12 cellular contexts compared by ENCODE assay signal in genomic region chr20:36238153-36238552, GRCh38. TPM values are rescaled to one million over a fixed set of nuclear protein-coding genes. Genes with fewer than 3 reads are reported as not detected.
DNase-seq lines count a peak whose midpoint lies in the region; ATAC-seq and TF ChIP-seq lines count a peak whose summit lies in the region.
"Had no signal": no experiment of that assay in that cellular context is flagged by ENCODE, and none has a peak within 500 bp of the region (broad histone marks: within the 10 kb centered on the region; RNA-seq: fewer than 3 reads in every experiment).

No MANE protein-coding gene starts in this region.

- peak overlapping the region; percentile 35; the same call in 1 of the 2 replicates for H3K4me2 ChIP-seq in KMS-11
- peak overlapping the region; percentile 4 for H3K4me2 ChIP-seq in parathyroid adenoma (ENCODE audit: low read length)

- no peak overlapping the region for H3K9ac ChIP-seq in KMS-11
- H3K9ac ChIP-seq in parathyroid adenoma: no peak overlapping the region

- H3K79me2 ChIP-seq in KMS-11 (ENCODE audit: insufficient read depth, low read depth) (peaks cover 68% of the 10 kb centered on the region), parathyroid adenoma (peaks cover 32% of the 10 kb centered on the region)

- CTCF ChIA-PET in activated CD4-positive, alpha-beta T cell treated with anti-CD3 and anti-CD28 coated beads, Interleukin-2, amount 10 ng/mL, durations not matched to agents 7 days and 5 days (lab: Charles Lee): interaction anchor here (1.3 kb wide), 1 partner anchor 35 kb away, joined by 4 read pairs; no protein-coding TSS in a partner anchor

- peaks cover 22% of the 10 kb centered on the region for H3K36me3 Mint-ChIP-seq in activated CD4-positive, alpha-beta T cell treated with anti-CD3 and anti-CD28 coated beads, Interleukin-2, amount 10 ng/mL, durations not matched to agents 7 days and 5 days (ENCODE audit: low read depth)
- H3K36me3 Mint-ChIP-seq in activated naive CD8-positive, alpha-beta T cell treated with anti-CD3 and anti-CD28 coated beads, Interleukin-2, amount 50 U/mL, for 24 hours (ENCODE audit: low read depth): peaks cover 26% of the 10 kb centered on the region

- H2AFZ ChIP-seq in KMS-11 (ENCODE audit: low read depth) (no peak overlapping the region), parathyroid adenoma (no peak overlapping the region)

- H3K4me3 ChIP-seq in KMS-11 (IDR thresholded peaks at IDR 0.05; ENCODE audit: insufficient read depth, low read depth, low read length) (no peak overlapping the region), parathyroid adenoma (ENCODE audit: low read depth, low read length) (no peak overlapping the region)

- no peaks in the 10 kb centered on the region for H3K9me3 ChIP-seq in parathyroid adenoma (ENCODE audit: control insufficient read depth, low read length)
- H3K9me3 ChIP-seq: breast epithelium had no signal

- H3K27me3 ChIP-seq in KMS-11 (ENCODE audit: insufficient read depth, low read depth) (no peaks in the 10 kb centered on the region), parathyroid adenoma (ENCODE audit: control insufficient read depth, insufficient read depth, low read length) (no peaks in the 10 kb centered on the region)
- H3K27me3 ChIP-seq: breast epithelium had no signal

- peaks cover 15% of the 10 kb centered on the region for H3K36me3 ChIP-seq in KMS-11 (ENCODE audit: insufficient read depth)
- no peaks in the 10 kb centered on the region for H3K36me3 ChIP-seq in parathyroid adenoma (ENCODE audit: control insufficient read depth, insufficient read depth, low read length)

- ATAC-seq in activated naive CD8-positive, alpha-beta T cell treated with anti-CD3 and anti-CD28 coated beads, Interleukin-2, amount 50 U/mL, for 24 hours: no peak
- no peak for ATAC-seq in left lobe of liver

- peaks cover 28% of the 10 kb centered on the region for H3K4me1 Mint-ChIP-seq in activated CD4-positive, alpha-beta T cell treated with anti-CD3 and anti-CD28 coated beads, Interleukin-2, amount 10 ng/mL, durations not matched to agents 7 days and 5 days
- H3K4me1 Mint-ChIP-seq in activated naive CD8-positive, alpha-beta T cell treated with anti-CD3 and anti-CD28 coated beads, Interleukin-2, amount 50 U/mL, for 24 hours: peaks cover 34% of the 10 kb centered on the region

- no peak overlapping the region for H3K27ac Mint-ChIP-seq in activated CD4-positive, alpha-beta T cell treated with anti-CD3 and anti-CD28 coated beads, Interleukin-2, amount 10 ng/mL, durations not matched to agents 7 days and 5 days
- no peak overlapping the region for H3K27ac Mint-ChIP-seq in activated naive CD8-positive, alpha-beta T cell treated with anti-CD3 and anti-CD28 coated beads, Interleukin-2, amount 50 U/mL, for 24 hours

- POLR2A ChIA-PET in activated CD4-positive, alpha-beta T cell treated with anti-CD3 and anti-CD28 coated beads, Interleukin-2, amount 10 ng/mL, durations not matched to agents 7 days and 5 days (lab: Charles Lee): no interaction called here

- H4K20me1 ChIP-seq in KMS-11 (ENCODE audit: insufficient read depth): 0 out of 2 replicates have a peak, but pooled peaks cover 6% of the 10 kb centered on the region

- no peak for TF ChIP-seq CTCF in KMS-11 (conservative IDR thresholded peaks at IDR 0.05; ENCODE audit: low read depth, low read length)
- no peak for TF ChIP-seq CTCF in parathyroid adenoma (IDR thresholded peaks at IDR 0.05)
- TF ChIP-seq CTCF in GM10266 (IDR thresholded peaks at IDR 0.05; ENCODE audit: control insufficient read depth, insufficient read depth, low read depth, missing control alignments): no peak

- H3K9me3 Mint-ChIP-seq in activated CD4-positive, alpha-beta T cell treated with anti-CD3 and anti-CD28 coated beads, Interleukin-2, amount 10 ng/mL, durations not matched to agents 7 days and 5 days: no peaks in the 10 kb centered on the region
- H3K9me3 Mint-ChIP-seq in activated naive CD8-positive, alpha-beta T cell treated with anti-CD3 and anti-CD28 coated beads, Interleukin-2, amount 50 U/mL, for 24 hours: no peaks in the 10 kb centered on the region

- H3K27ac ChIP-seq in KMS-11 (no peak overlapping the region), parathyroid adenoma (no peak overlapping the region)
- H3K27ac ChIP-seq: breast epithelium had no signal

- H3K4me1 ChIP-seq in KMS-11 (ENCODE audit: low read depth, poor library complexity, severe bottlenecking) (peaks cover 28% of the 10 kb centered on the region), parathyroid adenoma (peaks cover 7% of the 10 kb centered on the region)

- H3K4me3 Mint-ChIP-seq in activated CD4-positive, alpha-beta T cell treated with anti-CD3 and anti-CD28 coated beads, Interleukin-2, amount 10 ng/mL, durations not matched to agents 7 days and 5 days: peak overlapping the region; percentile 52
- peak overlapping the region; percentile 51 for H3K4me3 Mint-ChIP-seq in activated naive CD8-positive, alpha-beta T cell treated with anti-CD3 and anti-CD28 coated beads, Interleukin-2, amount 50 U/mL, for 24 hours

- DNase-seq in activated CD4-positive, alpha-beta T cell treated with anti-CD3 and anti-CD28 coated beads, Interleukin-2, amount 10 ng/mL, durations not matched to agents 7 days and 5 days: no peak
- no peak for DNase-seq in activated CD4-positive, alpha-beta T cell treated with anti-CD3 and anti-CD28 coated beads, Interleukin-2, amount 50 U/mL, for 1 hour
- no peak for DNase-seq in activated naive CD8-positive, alpha-beta T cell treated with anti-CD3 and anti-CD28 coated beads, Interleukin-2, amount 50 U/mL, for 24 hours
- DNase-seq in GM10266 (ENCODE audit: extremely low spot score) (no peak), islet precursor cell (no peak), left lobe of liver (ENCODE audit: low spot score) (no peak)
- DNase-seq: ACHN; NCI-H1417; stimulated activated naive CD4-positive, alpha-beta T cell had no signal

- H3K27me3 Mint-ChIP-seq in activated CD4-positive, alpha-beta T cell treated with anti-CD3 and anti-CD28 coated beads, Interleukin-2, amount 10 ng/mL, durations not matched to agents 7 days and 5 days: no peaks in the 10 kb centered on the region
- H3K27me3 Mint-ChIP-seq in activated naive CD8-positive, alpha-beta T cell treated with anti-CD3 and anti-CD28 coated beads, Interleukin-2, amount 50 U/mL, for 24 hours: no peaks in the 10 kb centered on the region

RNA-seq across cellular contexts. Expression of gene AAR2, which starts 1.9 kb away (rescaled TPM):
- total RNA-seq in activated CD4-positive, alpha-beta T cell treated with anti-CD3 and anti-CD28 coated beads, Interleukin-2, amount 10 ng/mL, durations not matched to agents 7 days and 5 days: 10 to 100 TPM; 22.5 to 23.0 TPM
- 10.6 TPM for total RNA-seq in left lobe of liver
